Comparison of ENCODE assay signal across 33 cellular contexts in genomic region chr6:143108278-143108677, GRCh38. TPM values are rescaled to one million over a fixed set of nuclear protein-coding genes. Genes with fewer than 3 reads are reported as not detected.
DNase-seq lines count a peak whose midpoint lies in the region; ATAC-seq, FAIRE-seq and TF ChIP-seq lines count a peak whose summit lies in the region.
"Had no signal": no experiment of that assay in that cellular context is flagged by ENCODE, and none has a peak within 500 bp of the region (broad histone marks: within the 10 kb centered on the region; RNA-seq: fewer than 3 reads in every experiment).

No MANE protein-coding gene starts in this region.

- FAIRE-seq in kidney (lab: Jason Lieb, UNC), result no peak
- FAIRE-seq: GM19239, H1 had no signal

- no peak overlapping the region for H3K4me3 Mint-ChIP-seq in activated CD4-positive, alpha-beta T cell treated with anti-CD3 and anti-CD28 coated beads, Interleukin-2, amount 10 ng/mL, durations not matched to agents 24 days and 14 days
- no peak overlapping the region for H3K4me3 Mint-ChIP-seq in activated CD4-positive, alpha-beta T cell treated with anti-CD3 and anti-CD28 coated beads, Interleukin-2, amount 10 ng/mL, durations not matched to agents 7 days and 5 days
- no peak overlapping the region for H3K4me3 Mint-ChIP-seq in nephron progenitor cell
- H3K4me3 Mint-ChIP-seq: activated naive CD8-positive, alpha-beta T cell treated with anti-CD3 and anti-CD28 coated beads, Interleukin-2, amount 10 ng/mL, durations not matched to agents 7 days and 5 days; CD8-positive, alpha-beta T cell; T-cell; type B pancreatic cell had no signal

- no peaks in the 10 kb centered on the region for H3K36me3 ChIP-seq in kidney (ENCODE audit: control insufficient read depth in 1 of 2, insufficient read depth in 2 of 2, low read length in 2 of 2)
- H3K36me3 ChIP-seq: gastrocnemius medialis, MG63, neutrophil, prostate gland, WERI-Rb-1 had no signal

- H3K27me3 Mint-ChIP-seq in activated CD4-positive, alpha-beta T cell treated with anti-CD3 and anti-CD28 coated beads, Interleukin-2, amount 10 ng/mL, durations not matched to agents 24 days and 14 days, result no peaks in the 10 kb centered on the region
- no peaks in the 10 kb centered on the region for H3K27me3 Mint-ChIP-seq in activated CD4-positive, alpha-beta T cell treated with anti-CD3 and anti-CD28 coated beads, Interleukin-2, amount 10 ng/mL, durations not matched to agents 7 days and 5 days
- H3K27me3 Mint-ChIP-seq in nephron progenitor cell (ENCODE audit: low read depth, poor library complexity), result no peaks in the 10 kb centered on the region
- H3K27me3 Mint-ChIP-seq: activated naive CD8-positive, alpha-beta T cell treated with anti-CD3 and anti-CD28 coated beads, Interleukin-2, amount 10 ng/mL, durations not matched to agents 7 days and 5 days; T-cell; type B pancreatic cell had no signal

- CTCF ChIA-PET in activated CD4-positive, alpha-beta T cell treated with anti-CD3 and anti-CD28 coated beads, Interleukin-2, amount 10 ng/mL, durations not matched to agents 7 days and 5 days (lab: Charles Lee), result no interaction called here

- H3K4me1 Mint-ChIP-seq in activated CD4-positive, alpha-beta T cell treated with anti-CD3 and anti-CD28 coated beads, Interleukin-2, amount 10 ng/mL, durations not matched to agents 24 days and 14 days, result peaks cover 9% of the 10 kb centered on the region
- peaks cover 2% of the 10 kb centered on the region for H3K4me1 Mint-ChIP-seq in activated CD4-positive, alpha-beta T cell treated with anti-CD3 and anti-CD28 coated beads, Interleukin-2, amount 10 ng/mL, durations not matched to agents 7 days and 5 days
- H3K4me1 Mint-ChIP-seq in nephron progenitor cell, result peaks cover 16% of the 10 kb centered on the region
- H3K4me1 Mint-ChIP-seq: activated naive CD8-positive, alpha-beta T cell treated with anti-CD3 and anti-CD28 coated beads, Interleukin-2, amount 10 ng/mL, durations not matched to agents 7 days and 5 days had no signal

- H3K9ac ChIP-seq in kidney (ENCODE audit: low read length in 2 of 2), result no peak overlapping the region

- H3K27ac Mint-ChIP-seq in activated CD4-positive, alpha-beta T cell treated with anti-CD3 and anti-CD28 coated beads, Interleukin-2, amount 10 ng/mL, durations not matched to agents 24 days and 14 days, result no peak overlapping the region
- no peak overlapping the region for H3K27ac Mint-ChIP-seq in activated CD4-positive, alpha-beta T cell treated with anti-CD3 and anti-CD28 coated beads, Interleukin-2, amount 10 ng/mL, durations not matched to agents 7 days and 5 days
- peak overlapping the region; percentile 16 for H3K27ac Mint-ChIP-seq in nephron progenitor cell
- H3K27ac Mint-ChIP-seq: activated naive CD8-positive, alpha-beta T cell treated with anti-CD3 and anti-CD28 coated beads, Interleukin-2, amount 10 ng/mL, durations not matched to agents 7 days and 5 days; CD8-positive, alpha-beta T cell; T-cell; type B pancreatic cell had no signal

- peaks cover 18% of the 10 kb centered on the region for H3K9me3 Mint-ChIP-seq in activated CD4-positive, alpha-beta T cell treated with anti-CD3 and anti-CD28 coated beads, Interleukin-2, amount 10 ng/mL, durations not matched to agents 24 days and 14 days
- H3K9me3 Mint-ChIP-seq in activated CD4-positive, alpha-beta T cell treated with anti-CD3 and anti-CD28 coated beads, Interleukin-2, amount 10 ng/mL, durations not matched to agents 7 days and 5 days, result no peaks in the 10 kb centered on the region
- no peaks in the 10 kb centered on the region for H3K9me3 Mint-ChIP-seq in nephron progenitor cell
- H3K9me3 Mint-ChIP-seq: activated naive CD8-positive, alpha-beta T cell treated with anti-CD3 and anti-CD28 coated beads, Interleukin-2, amount 10 ng/mL, durations not matched to agents 7 days and 5 days; CD8-positive, alpha-beta T cell had no signal

- no peaks in the 10 kb centered on the region for H3K9me3 ChIP-seq in kidney (ENCODE audit: control insufficient read depth in 1 of 2, low read length in 2 of 2)
- H3K9me3 ChIP-seq: body of pancreas, gastrocnemius medialis, MG63, neutrophil, prostate gland had no signal

- TF ChIP-seq CTCF in fibroblast of mammary gland (conservative IDR thresholded peaks at IDR 0.05; ENCODE audit: control insufficient read depth, insufficient read depth, low read depth, low read length) (no peak), nephron progenitor cell (IDR thresholded peaks at IDR 0.05) (no peak), kidney (IDR thresholded peaks at IDR 0.05; ENCODE audit: borderline replicate concordance, extremely low read depth, insufficient read depth) (no peak)

- no peak for ATAC-seq in GM19395 (IDR thresholded peaks at IDR 0.05; ENCODE audit: unreplicated experiment)
- ATAC-seq: body of pancreas; CD8-positive, alpha-beta T cell; esophagus mucosa; left colon; T-cell had no signal

- H3K4me1 ChIP-seq in kidney (ENCODE audit: control insufficient read depth in 1 of 2, insufficient read depth in 1 of 2, low read depth in 1 of 2, low read length in 2 of 2), result no peaks in the 10 kb centered on the region
- H3K4me1 ChIP-seq: body of pancreas, prostate gland had no signal

- POLR2A ChIA-PET in activated CD4-positive, alpha-beta T cell treated with anti-CD3 and anti-CD28 coated beads, Interleukin-2, amount 10 ng/mL, durations not matched to agents 7 days and 5 days (lab: Charles Lee), result no interaction called here

- H3K4me3 ChIP-seq in fibroblast of mammary gland (ENCODE audit: control insufficient read depth, low read depth, low read length) (no peak overlapping the region), kidney (ENCODE audit: low read length in 2 of 2) (no peak overlapping the region)
- H3K4me3 ChIP-seq: body of pancreas, gastrocnemius medialis, MG63, prostate gland had no signal

- no peaks in the 10 kb centered on the region for H3K36me3 Mint-ChIP-seq in activated CD4-positive, alpha-beta T cell treated with anti-CD3 and anti-CD28 coated beads, Interleukin-2, amount 10 ng/mL, durations not matched to agents 24 days and 14 days (ENCODE audit: low read depth)
- H3K36me3 Mint-ChIP-seq in activated CD4-positive, alpha-beta T cell treated with anti-CD3 and anti-CD28 coated beads, Interleukin-2, amount 10 ng/mL, durations not matched to agents 7 days and 5 days (ENCODE audit: low read depth), result peaks cover 2% of the 10 kb centered on the region
- H3K36me3 Mint-ChIP-seq in nephron progenitor cell (ENCODE audit: low read depth), result peaks cover 13% of the 10 kb centered on the region
- H3K36me3 Mint-ChIP-seq: CD8-positive, alpha-beta T cell had no signal

- no peak overlapping the region for H3K27ac ChIP-seq in kidney (ENCODE audit: low read depth in 2 of 2, low read length in 2 of 2)
- H3K27ac ChIP-seq: body of pancreas, HL-60, neutrophil, prostate gland, WERI-Rb-1 had no signal

- DNase-seq in activated CD4-positive, alpha-beta T cell treated with anti-CD3 and anti-CD28 coated beads, Interleukin-2, amount 10 ng/mL, durations not matched to agents 24 days and 14 days, result peak; percentile 24
- no peak for DNase-seq in activated CD4-positive, alpha-beta T cell treated with anti-CD3 and anti-CD28 coated beads, Interleukin-2, amount 10 ng/mL, durations not matched to agents 7 days and 5 days
- DNase-seq in fibroblast of mammary gland (ENCODE audit: low read depth) (peak; percentile 27), nephron progenitor cell (no peak), NCI-H128 (lab: John Stamatoyannopoulos, UW; ENCODE audit: unreplicated experiment) (no peak), kidney (no peak)
- DNase-seq in activated CD4-positive, alpha-beta T cell treated with anti-CD3 and anti-CD28 coated beads, Interleukin-2, amount 50 U/mL, for 48 hours, result no peak
- DNase-seq: activated CD4-positive, alpha-beta T cell treated with anti-CD3 and anti-CD28 coated beads for 48 hours; activated gamma-delta T cell treated with Interleukin-2 at 50 U/mL for 16 hours; activated naive CD8-positive, alpha-beta T cell treated with anti-CD3 and anti-CD28 coated beads, Interleukin-2, amount 10 ng/mL, durations not matched to agents 7 days and 5 days; activated T-cell treated with anti-CD3 and anti-CD28 coated beads, Interleukin-2, amount 50 U/mL, for 48 hours; body of pancreas; CD8-positive, alpha-beta T cell; gastrocnemius medialis; hippocampal formation; KG1; left colon; MG63; NCI-H1105; NCI-H187 treated with DMSO at 0.1 percent for 48 hours; NCI-H524; NK-92 treated with Interleukin-12 subunit alpha and Interleukin-12 subunit beta, amount 100 ng/mL, for 24 hours; stimulated activated CD4-positive, alpha-beta T cell treated with anti-CD3 and anti-CD28 coated beads, Interleukin-4, amount 100 ng/mL, for 24 hours; T-cell; WERI-Rb-1 had no signal

- intact Hi-C loops in activated CD4-positive, alpha-beta T cell treated with anti-CD3 and anti-CD28 coated beads, Interleukin-2, amount 10 ng/mL, durations not matched to agents 24 days and 14 days (cut with micrococcal nuclease), result no loop called here
- intact Hi-C loops in kidney (cut with DNase I), result no loop called here

RNA-seq across cellular contexts. Expression of gene AIG1, which starts 47.6 kb away (rescaled TPM):
- total RNA-seq in activated CD4-positive, alpha-beta T cell treated with anti-CD3 and anti-CD28 coated beads, Interleukin-2, amount 10 ng/mL, durations not matched to agents 24 days and 14 days, result 2.9 and 4.7 TPM in 2 replicates
- total RNA-seq in activated CD4-positive, alpha-beta T cell treated with anti-CD3 and anti-CD28 coated beads, Interleukin-2, amount 10 ng/mL, durations not matched to agents 7 days and 5 days, result 10 to 100 TPM; 11.7 to 12.1 TPM
- total RNA-seq in kidney, result 57.3 TPM
- 146 TPM for polyA plus RNA-seq in kidney (ENCODE audit: insufficient read depth, low read depth, low replicate concordance)

Comparison
In these comparisons a context has a peak if more than half of its experiments do, and no peak if none do; other contexts are left out.
1. DNase-seq: peak in activated CD4-positive, alpha-beta T cell treated with anti-CD3 and anti-CD28 coated beads, Interleukin-2, amount 10 ng/mL, durations not matched to agents 24 days and 14 days (single experiment) and fibroblast of mammary gland (single experiment); none in activated CD4-positive, alpha-beta T cell treated with anti-CD3 and anti-CD28 coated beads, Interleukin-2, amount 10 ng/mL, durations not matched to agents 7 days and 5 days (single experiment), nephron progenitor cell (single experiment), NCI-H128 (single experiment), kidney (single experiment) and activated CD4-positive, alpha-beta T cell treated with anti-CD3 and anti-CD28 coated beads, Interleukin-2, amount 50 U/mL, for 48 hours (0 of 2).